Comparison of ENCODE assay signal across 1 cellular context in the genomic region with DNA sequence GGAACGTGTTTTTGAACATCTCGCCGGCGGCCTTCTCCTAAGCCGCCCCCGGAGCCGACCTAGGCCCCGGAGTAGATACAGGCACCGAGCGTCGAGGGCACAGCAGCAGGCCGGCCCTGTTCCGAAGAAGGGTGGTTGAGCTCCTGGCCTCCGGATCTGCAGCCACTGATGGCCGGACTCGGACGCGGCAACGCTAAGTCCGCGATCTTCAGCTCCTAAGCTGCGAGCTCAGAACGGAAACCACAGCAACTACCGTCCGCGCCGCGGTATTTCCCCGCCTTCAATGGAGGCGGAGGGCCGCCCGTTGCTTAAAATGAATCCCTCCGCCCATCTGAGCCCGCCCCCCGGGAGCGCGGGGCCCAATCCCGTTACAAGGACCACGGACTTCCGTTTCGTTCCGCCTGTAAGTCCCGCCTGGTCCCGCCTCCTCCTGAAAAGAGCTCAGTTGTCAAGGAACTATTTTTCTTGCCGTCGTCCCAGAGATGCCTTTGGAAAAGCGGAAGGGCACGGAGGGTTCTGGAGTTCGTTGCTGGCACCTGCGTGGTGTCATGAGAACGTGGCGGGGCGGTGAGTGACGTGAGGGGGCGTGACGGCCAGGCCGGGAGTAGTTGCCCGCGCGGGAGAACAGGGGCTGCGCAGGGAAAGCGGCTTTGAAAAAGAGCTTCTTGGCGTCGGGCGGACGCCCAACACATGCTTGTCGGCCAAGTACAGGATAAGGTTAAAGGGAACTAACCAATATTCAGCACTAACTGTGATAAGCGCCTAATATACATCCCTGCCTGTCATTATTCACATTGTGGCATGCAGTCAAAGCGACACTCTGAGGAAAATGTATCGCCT.
TF ChIP-seq lines count a peak whose summit lies in the region.

A gene (minus strand): TSS at position 285 of the 840 bp plus-strand sequence. CDS start 266 bp downstream, at position 19.

TF ChIP-seq in K562, 482 proteins besides CTCF, POLR2A, EP300 and RAD21 (continued from another document and continues in another):
- TF ChIP-seq, protein P1, sequence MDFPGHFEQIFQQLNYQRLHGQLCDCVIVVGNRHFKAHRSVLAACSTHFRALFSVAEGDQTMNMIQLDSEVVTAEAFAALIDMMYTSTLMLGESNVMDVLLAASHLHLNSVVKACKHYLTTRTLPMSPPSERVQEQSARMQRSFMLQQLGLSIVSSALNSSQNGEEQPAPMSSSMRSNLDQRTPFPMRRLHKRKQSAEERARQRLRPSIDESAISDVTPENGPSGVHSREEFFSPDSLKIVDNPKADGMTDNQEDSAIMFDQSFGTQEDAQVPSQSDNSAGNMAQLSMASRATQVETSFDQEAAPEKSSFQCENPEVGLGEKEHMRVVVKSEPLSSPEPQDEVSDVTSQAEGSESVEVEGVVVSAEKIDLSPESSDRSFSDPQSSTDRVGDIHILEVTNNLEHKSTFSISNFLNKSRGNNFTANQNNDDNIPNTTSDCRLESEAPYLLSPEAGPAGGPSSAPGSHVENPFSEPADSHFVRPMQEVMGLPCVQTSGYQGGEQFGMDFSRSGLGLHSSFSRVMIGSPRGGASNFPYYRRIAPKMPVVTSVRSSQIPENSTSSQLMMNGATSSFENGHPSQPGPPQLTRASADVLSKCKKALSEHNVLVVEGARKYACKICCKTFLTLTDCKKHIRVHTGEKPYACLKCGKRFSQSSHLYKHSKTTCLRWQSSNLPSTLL (IDR thresholded peaks at IDR 0.05) = no peak
- TF ChIP-seq ILF3 (IDR thresholded peaks at IDR 0.05; ENCODE audit: borderline replicate concordance) = no peak
- TF ChIP-seq SP1 (CRISPR knock-in tag; IDR thresholded peaks at IDR 0.05) = peak; percentile 100
- TF ChIP-seq, protein P2, sequence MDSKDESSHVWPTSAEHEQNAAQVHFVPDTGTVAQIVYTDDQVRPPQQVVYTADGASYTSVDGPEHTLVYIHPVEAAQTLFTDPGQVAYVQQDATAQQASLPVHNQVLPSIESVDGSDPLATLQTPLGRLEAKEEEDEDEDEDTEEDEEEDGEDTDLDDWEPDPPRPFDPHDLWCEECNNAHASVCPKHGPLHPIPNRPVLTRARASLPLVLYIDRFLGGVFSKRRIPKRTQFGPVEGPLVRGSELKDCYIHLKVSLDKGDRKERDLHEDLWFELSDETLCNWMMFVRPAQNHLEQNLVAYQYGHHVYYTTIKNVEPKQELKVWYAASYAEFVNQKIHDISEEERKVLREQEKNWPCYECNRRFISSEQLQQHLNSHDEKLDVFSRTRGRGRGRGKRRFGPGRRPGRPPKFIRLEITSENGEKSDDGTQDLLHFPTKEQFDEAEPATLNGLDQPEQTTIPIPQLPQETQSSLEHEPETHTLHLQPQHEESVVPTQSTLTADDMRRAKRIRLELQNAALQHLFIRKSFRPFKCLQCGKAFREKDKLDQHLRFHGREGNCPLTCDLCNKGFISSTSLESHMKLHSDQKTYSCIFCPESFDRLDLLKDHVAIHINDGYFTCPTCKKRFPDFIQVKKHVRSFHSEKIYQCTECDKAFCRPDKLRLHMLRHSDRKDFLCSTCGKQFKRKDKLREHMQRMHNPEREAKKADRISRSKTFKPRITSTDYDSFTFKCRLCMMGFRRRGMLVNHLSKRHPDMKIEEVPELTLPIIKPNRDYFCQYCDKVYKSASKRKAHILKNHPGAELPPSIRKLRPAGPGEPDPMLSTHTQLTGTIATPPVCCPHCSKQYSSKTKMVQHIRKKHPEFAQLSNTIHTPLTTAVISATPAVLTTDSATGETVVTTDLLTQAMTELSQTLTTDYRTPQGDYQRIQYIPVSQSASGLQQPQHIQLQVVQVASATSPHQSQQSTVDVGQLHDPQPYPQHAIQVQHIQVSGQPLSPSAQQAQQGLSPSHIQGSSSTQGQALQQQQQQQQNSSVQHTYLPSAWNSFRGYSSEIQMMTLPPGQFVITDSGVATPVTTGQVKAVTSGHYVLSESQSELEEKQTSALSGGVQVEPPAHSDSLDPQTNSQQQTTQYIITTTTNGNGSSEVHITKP (IDR thresholded peaks at IDR 0.05; ENCODE audit: partially characterized antibody) = peak; percentile 26
- TF ChIP-seq SAFB (IDR thresholded peaks at IDR 0.05; ENCODE audit: borderline replicate concordance, low read depth, low read length) = 0 out of 2 replicates have a peak, but pooled peaks have one; percentile 36
- TF ChIP-seq GATAD2B (IDR thresholded peaks at IDR 0.05; ENCODE audit: borderline replicate concordance) = peak; percentile 73; the same call in 1 of the 2 replicates
- no peak for TF ChIP-seq FOXJ3 (CRISPR knock-in tag; IDR thresholded peaks at IDR 0.05)
- no peak for TF ChIP-seq XRCC3 (IDR thresholded peaks at IDR 0.05)
- peak; percentile 70; the same call in 1 of the 2 replicates for TF ChIP-seq HNRNPL (IDR thresholded peaks at IDR 0.05; ENCODE audit: low read depth, low read length)
- TF ChIP-seq MEF2A (IDR thresholded peaks at IDR 0.05; ENCODE audit: control insufficient read depth, low read depth, low read length) = no peak
- peak; percentile 95 for TF ChIP-seq FOXP1 (CRISPR knock-in tag; IDR thresholded peaks at IDR 0.05)
- no peak for TF ChIP-seq GABPB2 (CRISPR knock-in tag; conservative IDR thresholded peaks at IDR 0.05)
- peak; percentile 84 for TF ChIP-seq SUPT5H (IDR thresholded peaks at IDR 0.05)
- peak; percentile 81; the same call in 1 of the 2 replicates for TF ChIP-seq PHF21A (IDR thresholded peaks at IDR 0.05; ENCODE audit: borderline replicate concordance, low read depth)
- no peak for TF ChIP-seq ZNF766 (CRISPR knock-in tag; conservative IDR thresholded peaks at IDR 0.05)
- TF ChIP-seq TGIF2 (CRISPR knock-in tag; IDR thresholded peaks at IDR 0.05) = no peak
- peak; percentile 95 for TF ChIP-seq GABPB1 (CRISPR knock-in tag; IDR thresholded peaks at IDR 0.05)
- peak; percentile 61 for TF ChIP-seq FOSL1 (tag; conservative IDR thresholded peaks at IDR 0.05)
- no peak for TF ChIP-seq SLC30A9 (CRISPR knock-in tag; IDR thresholded peaks at IDR 0.05)
- TF ChIP-seq HDGF (IDR thresholded peaks at IDR 0.05) = no peak
- peak; percentile 91 for TF ChIP-seq EGR1 (conservative IDR thresholded peaks at IDR 0.05)
- no peak for TF ChIP-seq ZFP36 (IDR thresholded peaks at IDR 0.05; ENCODE audit: low read depth, low read length, partially characterized antibody)
- TF ChIP-seq, protein P3, sequence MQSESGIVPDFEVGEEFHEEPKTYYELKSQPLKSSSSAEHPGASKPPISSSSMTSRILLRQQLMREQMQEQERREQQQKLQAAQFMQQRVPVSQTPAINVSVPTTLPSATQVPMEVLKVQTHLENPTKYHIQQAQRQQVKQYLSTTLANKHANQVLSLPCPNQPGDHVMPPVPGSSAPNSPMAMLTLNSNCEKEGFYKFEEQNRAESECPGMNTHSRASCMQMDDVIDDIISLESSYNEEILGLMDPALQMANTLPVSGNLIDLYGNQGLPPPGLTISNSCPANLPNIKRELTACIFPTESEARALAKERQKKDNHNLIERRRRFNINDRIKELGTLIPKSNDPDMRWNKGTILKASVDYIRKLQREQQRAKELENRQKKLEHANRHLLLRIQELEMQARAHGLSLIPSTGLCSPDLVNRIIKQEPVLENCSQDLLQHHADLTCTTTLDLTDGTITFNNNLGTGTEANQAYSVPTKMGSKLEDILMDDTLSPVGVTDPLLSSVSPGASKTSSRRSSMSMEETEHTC (IDR thresholded peaks at IDR 0.05) = peak; percentile 87
- TF ChIP-seq, protein P4, sequence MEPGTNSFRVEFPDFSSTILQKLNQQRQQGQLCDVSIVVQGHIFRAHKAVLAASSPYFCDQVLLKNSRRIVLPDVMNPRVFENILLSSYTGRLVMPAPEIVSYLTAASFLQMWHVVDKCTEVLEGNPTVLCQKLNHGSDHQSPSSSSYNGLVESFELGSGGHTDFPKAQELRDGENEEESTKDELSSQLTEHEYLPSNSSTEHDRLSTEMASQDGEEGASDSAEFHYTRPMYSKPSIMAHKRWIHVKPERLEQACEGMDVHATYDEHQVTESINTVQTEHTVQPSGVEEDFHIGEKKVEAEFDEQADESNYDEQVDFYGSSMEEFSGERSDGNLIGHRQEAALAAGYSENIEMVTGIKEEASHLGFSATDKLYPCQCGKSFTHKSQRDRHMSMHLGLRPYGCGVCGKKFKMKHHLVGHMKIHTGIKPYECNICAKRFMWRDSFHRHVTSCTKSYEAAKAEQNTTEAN (CRISPR knock-in tag; IDR thresholded peaks at IDR 0.05) = 0 out of 2 replicates have a peak, but pooled peaks have one; percentile 62
- TF ChIP-seq HMGN3 (IDR thresholded peaks at IDR 0.05; ENCODE audit: borderline replicate concordance, extremely low read depth, insufficient read length, low read depth, low read length) = peak; percentile 76
- TF ChIP-seq, protein P5, sequence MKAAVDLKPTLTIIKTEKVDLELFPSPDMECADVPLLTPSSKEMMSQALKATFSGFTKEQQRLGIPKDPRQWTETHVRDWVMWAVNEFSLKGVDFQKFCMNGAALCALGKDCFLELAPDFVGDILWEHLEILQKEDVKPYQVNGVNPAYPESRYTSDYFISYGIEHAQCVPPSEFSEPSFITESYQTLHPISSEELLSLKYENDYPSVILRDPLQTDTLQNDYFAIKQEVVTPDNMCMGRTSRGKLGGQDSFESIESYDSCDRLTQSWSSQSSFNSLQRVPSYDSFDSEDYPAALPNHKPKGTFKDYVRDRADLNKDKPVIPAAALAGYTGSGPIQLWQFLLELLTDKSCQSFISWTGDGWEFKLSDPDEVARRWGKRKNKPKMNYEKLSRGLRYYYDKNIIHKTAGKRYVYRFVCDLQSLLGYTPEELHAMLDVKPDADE (conservative IDR thresholded peaks at IDR 0.05; ENCODE audit: control insufficient read depth, low read depth, low read length) = peak; percentile 61
- peak; percentile 83; the same call in 1 of the 2 replicates for TF ChIP-seq ZZZ3 (IDR thresholded peaks at IDR 0.05)
- TF ChIP-seq LARP7 (IDR thresholded peaks at IDR 0.05) = no peak
- TF ChIP-seq HEY1 (CRISPR knock-in tag; IDR thresholded peaks at IDR 0.05; ENCODE audit: borderline replicate concordance) = no peak
- TF ChIP-seq ZNF717 (CRISPR knock-in tag; IDR thresholded peaks at IDR 0.05) = no peak
- peak; percentile 90 for TF ChIP-seq ELF1 (tag; IDR thresholded peaks at IDR 0.05)
- no peak for TF ChIP-seq MAFG (tag; conservative IDR thresholded peaks at IDR 0.05)
- TF ChIP-seq TSC22D4 (tag; IDR thresholded peaks at IDR 0.05) = no peak
- TF ChIP-seq ZKSCAN1 (IDR thresholded peaks at IDR 0.05; ENCODE audit: low read depth, low read length) = no peak
- TF ChIP-seq HNRNPUL1 (IDR thresholded peaks at IDR 0.05; ENCODE audit: low read length) = no peak
- peak; percentile 95 for TF ChIP-seq PCBP1 (IDR thresholded peaks at IDR 0.05; ENCODE audit: low read depth, low read length, poor library complexity, severe bottlenecking)
- no peak for TF ChIP-seq POLR3G (IDR thresholded peaks at IDR 0.05; ENCODE audit: extremely low read depth, insufficient read length, insufficient replicate concordance)
- no peak; the same call in 1 of the 2 replicates for TF ChIP-seq STAT5A (IDR thresholded peaks at IDR 0.05; ENCODE audit: borderline replicate concordance, low read length)
- TF ChIP-seq, protein P6, sequence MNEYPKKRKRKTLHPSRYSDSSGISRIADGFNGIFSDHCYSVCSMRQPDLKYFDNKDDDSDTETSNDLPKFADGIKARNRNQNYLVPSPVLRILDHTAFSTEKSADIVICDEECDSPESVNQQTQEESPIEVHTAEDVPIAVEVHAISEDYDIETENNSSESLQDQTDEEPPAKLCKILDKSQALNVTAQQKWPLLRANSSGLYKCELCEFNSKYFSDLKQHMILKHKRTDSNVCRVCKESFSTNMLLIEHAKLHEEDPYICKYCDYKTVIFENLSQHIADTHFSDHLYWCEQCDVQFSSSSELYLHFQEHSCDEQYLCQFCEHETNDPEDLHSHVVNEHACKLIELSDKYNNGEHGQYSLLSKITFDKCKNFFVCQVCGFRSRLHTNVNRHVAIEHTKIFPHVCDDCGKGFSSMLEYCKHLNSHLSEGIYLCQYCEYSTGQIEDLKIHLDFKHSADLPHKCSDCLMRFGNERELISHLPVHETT (CRISPR knock-in tag; conservative IDR thresholded peaks at IDR 0.05 in 1 of 2, IDR thresholded peaks at IDR 0.05 in 1 of 2) = peak in 1 of 2 experiments; percentile 86; a peak in 2 of 4 replicates
- peak; percentile 68 for TF ChIP-seq GTF2F1 (IDR thresholded peaks at IDR 0.05; ENCODE audit: low read depth, low read length)
- TF ChIP-seq HNRNPH1 (optimal IDR thresholded peaks at IDR 0.05; ENCODE audit: low read depth, low read length) = no peak
- TF ChIP-seq, protein P7, sequence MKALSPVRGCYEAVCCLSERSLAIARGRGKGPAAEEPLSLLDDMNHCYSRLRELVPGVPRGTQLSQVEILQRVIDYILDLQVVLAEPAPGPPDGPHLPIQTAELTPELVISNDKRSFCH (CRISPR knock-in tag; IDR thresholded peaks at IDR 0.05) = no peak
- TF ChIP-seq, protein P7 (tag; IDR thresholded peaks at IDR 0.05) = 0 out of 2 replicates have a peak, but pooled peaks have one; percentile 73
- no peak for TF ChIP-seq CHD1 (IDR thresholded peaks at IDR 0.05; ENCODE audit: low read length)
- TF ChIP-seq, protein P8, sequence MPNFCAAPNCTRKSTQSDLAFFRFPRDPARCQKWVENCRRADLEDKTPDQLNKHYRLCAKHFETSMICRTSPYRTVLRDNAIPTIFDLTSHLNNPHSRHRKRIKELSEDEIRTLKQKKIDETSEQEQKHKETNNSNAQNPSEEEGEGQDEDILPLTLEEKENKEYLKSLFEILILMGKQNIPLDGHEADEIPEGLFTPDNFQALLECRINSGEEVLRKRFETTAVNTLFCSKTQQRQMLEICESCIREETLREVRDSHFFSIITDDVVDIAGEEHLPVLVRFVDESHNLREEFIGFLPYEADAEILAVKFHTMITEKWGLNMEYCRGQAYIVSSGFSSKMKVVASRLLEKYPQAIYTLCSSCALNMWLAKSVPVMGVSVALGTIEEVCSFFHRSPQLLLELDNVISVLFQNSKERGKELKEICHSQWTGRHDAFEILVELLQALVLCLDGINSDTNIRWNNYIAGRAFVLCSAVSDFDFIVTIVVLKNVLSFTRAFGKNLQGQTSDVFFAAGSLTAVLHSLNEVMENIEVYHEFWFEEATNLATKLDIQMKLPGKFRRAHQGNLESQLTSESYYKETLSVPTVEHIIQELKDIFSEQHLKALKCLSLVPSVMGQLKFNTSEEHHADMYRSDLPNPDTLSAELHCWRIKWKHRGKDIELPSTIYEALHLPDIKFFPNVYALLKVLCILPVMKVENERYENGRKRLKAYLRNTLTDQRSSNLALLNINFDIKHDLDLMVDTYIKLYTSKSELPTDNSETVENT (CRISPR knock-in tag; IDR thresholded peaks at IDR 0.05) = peak; percentile 27; the same call in 1 of the 2 replicates
- TF ChIP-seq MCM7 (IDR thresholded peaks at IDR 0.05) = no peak
- no peak for TF ChIP-seq TAF15 (IDR thresholded peaks at IDR 0.05; ENCODE audit: low read depth, low read length)
- TF ChIP-seq MEIS2 (IDR thresholded peaks at IDR 0.05; ENCODE audit: partially characterized antibody) = peak; percentile 95
- peak; percentile 68 to 69 for TF ChIP-seq MAZ (CRISPR knock-in tag; conservative IDR thresholded peaks at IDR 0.05 in 1 of 2, IDR thresholded peaks at IDR 0.05 in 1 of 2)
- peak; percentile 61 for TF ChIP-seq NUFIP1 (IDR thresholded peaks at IDR 0.05; ENCODE audit: partially characterized antibody)
- no peak for TF ChIP-seq COPS2 (conservative IDR thresholded peaks at IDR 0.05)
- 0 out of 2 replicates have a peak, but pooled peaks have one; percentile 31 for TF ChIP-seq ZC3H11A (IDR thresholded peaks at IDR 0.05; ENCODE audit: low read depth, low read length)
- peak; percentile 61; the same call in 1 of the 2 replicates for TF ChIP-seq ATF1 (CRISPR knock-in tag; IDR thresholded peaks at IDR 0.05)
- TF ChIP-seq ATF1 (tag; IDR thresholded peaks at IDR 0.05) = peak; percentile 99
